In the genomic region with DNA sequence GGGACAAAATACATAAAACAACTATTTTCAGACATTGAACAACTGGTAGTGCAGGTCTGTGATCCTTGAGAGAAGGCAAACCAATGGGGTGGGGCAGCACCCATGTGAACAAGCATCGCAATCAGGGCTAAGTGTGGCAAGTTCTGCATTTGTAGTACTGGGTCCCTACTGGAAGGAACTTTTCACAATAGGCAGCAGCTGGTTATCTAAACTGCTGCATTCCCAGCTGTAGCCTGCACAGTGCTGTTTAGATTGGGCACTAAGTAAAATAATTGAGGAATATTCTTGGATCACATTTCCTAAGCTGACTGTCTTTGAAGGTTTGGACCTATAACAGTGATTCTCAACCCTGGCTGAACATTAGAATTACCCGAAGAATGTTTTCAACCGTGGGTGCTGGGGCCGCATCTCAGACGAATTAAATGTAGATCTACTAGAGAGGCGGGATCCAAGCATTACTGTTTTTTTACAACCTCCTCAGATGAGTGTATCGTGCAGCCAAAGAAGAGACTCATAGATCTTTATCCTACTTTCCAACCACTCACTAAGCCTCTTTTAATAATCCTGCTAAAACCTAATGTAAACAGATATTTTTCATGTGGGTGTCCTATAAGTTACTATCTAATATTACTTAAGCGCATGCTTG, we compare ENCODE assay signal across 16 cellular contexts. TPM values are rescaled to one million over a fixed set of nuclear protein-coding genes. Genes with fewer than 3 reads are reported as not detected.
DNase-seq lines count a peak whose midpoint lies in the region; ATAC-seq and TF ChIP-seq lines count a peak whose summit lies in the region.
"Had no signal": no experiment of that assay in that cellular context is flagged by ENCODE, and none has a peak within 500 bp of the region (broad histone marks: within the 10 kb centered on the region; RNA-seq: fewer than 3 reads in every experiment).

No MANE protein-coding gene starts in this region.

- peak overlapping the region; percentile 15 for H3K4me2 ChIP-seq in fibroblast of lung (ENCODE audit: extremely low read depth, insufficient read depth, low read length)
- H3K4me2 ChIP-seq in smooth muscle cell = peak overlapping the region; percentile 72

- no peaks in the 10 kb centered on the region for H3K36me3 ChIP-seq in fibroblast of lung (ENCODE audit: control insufficient read depth, insufficient read depth, low read length)
- no peaks in the 10 kb centered on the region for H3K36me3 ChIP-seq in smooth muscle cell (ENCODE audit: low read depth)
- H3K36me3 ChIP-seq in naive thymus-derived CD4-positive, alpha-beta T cell (ENCODE audit: control insufficient read depth in 2 of 3, insufficient read depth in 3 of 3, low read length in 3 of 3) = no peaks in the 10 kb centered on the region

- 22% methylated on average over 8 of the region's 8 CpGs for WGBS in smooth muscle cell (ENCODE audit: low lambda C conversion rate)

- H3K27me3 ChIP-seq in fibroblast of lung (ENCODE audit: control insufficient read depth, insufficient read depth, low read length) = no peaks in the 10 kb centered on the region
- H3K27me3 ChIP-seq in smooth muscle cell (ENCODE audit: low read depth) = no peaks in the 10 kb centered on the region
- no peaks in the 10 kb centered on the region for H3K27me3 ChIP-seq in naive thymus-derived CD4-positive, alpha-beta T cell (ENCODE audit: control insufficient read depth in 2 of 2, insufficient read depth in 2 of 2, low read length in 2 of 2)

- intact Hi-C loops in naive thymus-derived CD4-positive, alpha-beta T cell (cut with micrococcal nuclease) = no loop called here

- no peak overlapping the region for H3K27ac Mint-ChIP-seq in activated T-cell treated with anti-CD3 and anti-CD28 coated beads, Interleukin-2, amount 50 U/mL, for 24 hours
- no peak overlapping the region for H3K27ac Mint-ChIP-seq in naive thymus-derived CD4-positive, alpha-beta T cell
- H3K27ac Mint-ChIP-seq: activated B cell treated with CpG ODN at 0.5 μM for 24 hours; T-helper 1 cell treated with Interleukin-12 subunit alpha and Interleukin-12 subunit beta and Interleukin-4 antibody, amounts not matched to agents 30 μg/mL and 1 μg/mL, for 36 hours had no signal

- H3K4me1 Mint-ChIP-seq in activated T-cell treated with anti-CD3 and anti-CD28 coated beads, Interleukin-2, amount 50 U/mL, for 24 hours (ENCODE audit: low read depth) = no peaks in the 10 kb centered on the region
- H3K4me1 Mint-ChIP-seq in naive thymus-derived CD4-positive, alpha-beta T cell = no peaks in the 10 kb centered on the region
- H3K4me1 Mint-ChIP-seq: activated B cell treated with CpG ODN at 0.5 μM for 24 hours had no signal

- CTCF ChIA-PET in naive thymus-derived CD4-positive, alpha-beta T cell (lab: Charles Lee) = no interaction called here

- H3K27ac ChIP-seq in fibroblast of lung (ENCODE audit: insufficient read depth, low read length) (no peak overlapping the region), smooth muscle cell (ENCODE audit: low read depth) (peak overlapping the region; percentile 92)
- no peak overlapping the region for H3K27ac ChIP-seq in naive thymus-derived CD4-positive, alpha-beta T cell (ENCODE audit: low read depth, low read length)

- no peak overlapping the region for H3K4me3 Mint-ChIP-seq in activated T-cell treated with anti-CD3 and anti-CD28 coated beads, Interleukin-2, amount 50 U/mL, for 24 hours
- H3K4me3 Mint-ChIP-seq in naive thymus-derived CD4-positive, alpha-beta T cell = no peak overlapping the region
- H3K4me3 Mint-ChIP-seq: activated B cell treated with CpG ODN at 0.5 μM for 24 hours; T-helper 1 cell treated with Interleukin-12 subunit alpha and Interleukin-12 subunit beta and Interleukin-4 antibody, amounts not matched to agents 30 μg/mL and 1 μg/mL, for 36 hours had no signal

- peaks cover 10% of the 10 kb centered on the region for H3K27me3 Mint-ChIP-seq in activated T-cell treated with anti-CD3 and anti-CD28 coated beads, Interleukin-2, amount 50 U/mL, for 24 hours
- peaks cover 0 to 9% (median 5%) of the 10 kb centered on the region in 5 donors for H3K27me3 Mint-ChIP-seq in naive thymus-derived CD4-positive, alpha-beta T cell

- no peaks in the 10 kb centered on the region for H3K79me2 ChIP-seq in fibroblast of lung (ENCODE audit: control insufficient read depth, insufficient read depth, low read length)
- no peaks in the 10 kb centered on the region for H3K79me2 ChIP-seq in smooth muscle cell (ENCODE audit: low read depth)

- peak; percentile 48 for DNase-seq in D341Med (ENCODE audit: low spot score)
- DNase-seq in NCI-H82 treated with DMSO at 0.1 percent for 48 hours (lab: John Stamatoyannopoulos, UW; ENCODE audit: unreplicated experiment) = peak; percentile 68
- DNase-seq in fibroblast of lung (ENCODE audit: low read depth in 2 of 2) = peak; percentile 42 to 69
- DNase-seq in smooth muscle cell (lab: John Stamatoyannopoulos, UW; ENCODE audit: unreplicated experiment) = no peak
- no peak for DNase-seq in activated T-cell treated with anti-CD3 and anti-CD28 coated beads, Interleukin-2, amount 50 U/mL, for 24 hours
- no peak for DNase-seq in NCI-H146 (lab: John Stamatoyannopoulos, UW)
- no peak for DNase-seq in naive thymus-derived CD4-positive, alpha-beta T cell
- DNase-seq: activated B cell treated with CpG ODN at 0.5 μM for 24 hours; activated effector memory CD4-positive, alpha-beta T cell treated with Interleukin-2 at 50 U/mL for 16 hours; amniotic stem cell; DND-41; NCI-H1417 treated with DMSO at 0.1 percent for 48 hours; NK-92 treated with Interleukin-12 subunit alpha and Interleukin-12 subunit beta, amount 100 ng/mL, for 24 hours; stimulated activated CD4-positive, alpha-beta T cell treated with anti-CD3 and anti-CD28 coated beads, Interleukin-2, amount 100 ng/mL, for 24 hours; substantia nigra had no signal

- POLR2A ChIA-PET in naive thymus-derived CD4-positive, alpha-beta T cell (lab: Charles Lee) = no interaction called here

- peak; percentile 12 to 27 for TF ChIP-seq CTCF in fibroblast of lung (conservative IDR thresholded peaks at IDR 0.05 in 1 of 2, IDR thresholded peaks at IDR 0.05 in 1 of 2; ENCODE audit: low read depth in 1 of 2, low read length in 2 of 2)
- TF ChIP-seq CTCF in smooth muscle cell (IDR thresholded peaks at IDR 0.05; ENCODE audit: borderline replicate concordance, insufficient read depth, poor library complexity, severe bottlenecking) = peak; percentile 17

- no peaks in the 10 kb centered on the region for H3K36me3 Mint-ChIP-seq in activated T-cell treated with anti-CD3 and anti-CD28 coated beads, Interleukin-2, amount 50 U/mL, for 24 hours (ENCODE audit: low read depth)
- peaks cover 0 to 8% (median 4%) of the 10 kb centered on the region in 5 donors for H3K36me3 Mint-ChIP-seq in naive thymus-derived CD4-positive, alpha-beta T cell

- H4K20me1 ChIP-seq in fibroblast of lung (ENCODE audit: control insufficient read depth, extremely low read depth, insufficient read depth, low read length) (no peaks in the 10 kb centered on the region), smooth muscle cell (ENCODE audit: low read depth) (no peaks in the 10 kb centered on the region)

- ATAC-seq in naive thymus-derived CD4-positive, alpha-beta T cell = no peak

- H3K9me3 ChIP-seq in fibroblast of lung (ENCODE audit: control insufficient read depth, insufficient read depth, low read depth, low read length) = no peaks in the 10 kb centered on the region
- no peaks in the 10 kb centered on the region for H3K9me3 ChIP-seq in smooth muscle cell (replicated peaks; ENCODE audit: low read depth)
- peaks cover 0 to 12% (median 0%) of the 10 kb centered on the region in 3 experiments for H3K9me3 ChIP-seq in naive thymus-derived CD4-positive, alpha-beta T cell (ENCODE audit: control insufficient read depth in 2 of 3, low read length in 3 of 3)

- H3K4me3 ChIP-seq in fibroblast of lung (replicated peaks in 1 of 4; ENCODE audit: control extremely low read depth in 1 of 4, insufficient read depth in 1 of 4, low read depth in 3 of 4, low read length in 4 of 4) (no peak overlapping the region), smooth muscle cell (no peak overlapping the region)
- H3K4me3 ChIP-seq in naive thymus-derived CD4-positive, alpha-beta T cell (ENCODE audit: low read length) = no peak overlapping the region

- no peaks in the 10 kb centered on the region for H3K4me1 ChIP-seq in fibroblast of lung (ENCODE audit: control insufficient read depth, extremely low read depth, insufficient read depth, low read length)
- no peaks in the 10 kb centered on the region for H3K4me1 ChIP-seq in smooth muscle cell (ENCODE audit: low read depth)
- no peaks in the 10 kb centered on the region for H3K4me1 ChIP-seq in naive thymus-derived CD4-positive, alpha-beta T cell (ENCODE audit: control insufficient read depth in 2 of 2, insufficient read depth in 2 of 2, low read length in 2 of 2)

- peaks cover 11% of the 10 kb centered on the region for H3K9me3 Mint-ChIP-seq in activated T-cell treated with anti-CD3 and anti-CD28 coated beads, Interleukin-2, amount 50 U/mL, for 24 hours
- H3K9me3 Mint-ChIP-seq in naive thymus-derived CD4-positive, alpha-beta T cell = peaks cover 0 to 23% (median 11%) of the 10 kb centered on the region in 11 donors

- H3F3A ChIP-seq in smooth muscle cell (ENCODE audit: low read depth) = peaks cover 8% of the 10 kb centered on the region

- H3K9ac ChIP-seq in fibroblast of lung (ENCODE audit: insufficient read depth, low read length) = no peak overlapping the region
- H3K9ac ChIP-seq in smooth muscle cell (ENCODE audit: low read depth) = peak overlapping the region; percentile 73

- H2AFZ ChIP-seq in fibroblast of lung (ENCODE audit: low read length) (no peak overlapping the region), smooth muscle cell (ENCODE audit: low read depth) (no peak overlapping the region)

RNA-seq across cellular contexts. Expression of gene MAP3K4, which starts 12.4 kb away (rescaled TPM):
- total RNA-seq in fibroblast of lung = 35.2 and 44.4 TPM in 2 replicates
- 9.1 and 12.7 TPM in 2 replicates for polyA plus RNA-seq in fibroblast of lung
- polyA plus RNA-seq in fibroblast of lung (2012) = 8.4 and 10.7 TPM in 2 replicates
- 9.0 and 9.2 TPM in 2 replicates for polyA minus RNA-seq in fibroblast of lung (ENCODE audit: low replicate concordance)
- 26.8 and 29.5 TPM in 2 replicates for total RNA-seq in smooth muscle cell
- polyA plus RNA-seq in smooth muscle cell = 14.3 and 17.2 TPM in 2 replicates
- total RNA-seq in naive thymus-derived CD4-positive, alpha-beta T cell = 10 to 100 TPM; 52.1 to 81.2 (median 58.2) TPM
- polyA plus RNA-seq in naive thymus-derived CD4-positive, alpha-beta T cell = 10 to 100 TPM in 1 of 2 donors, 1 to 10 TPM in 1; 4.5 to 12.7 TPM

Comparison
In these comparisons a context has a peak if more than half of its experiments do, and no peak if none do; other contexts are left out.
1. DNase-seq: peak in D341Med (single experiment), NCI-H82 treated with DMSO at 0.1 percent for 48 hours (single experiment) and fibroblast of lung (2 of 2); none in smooth muscle cell (single experiment), activated T-cell treated with anti-CD3 and anti-CD28 coated beads, Interleukin-2, amount 50 U/mL, for 24 hours (single experiment), NCI-H146 (single experiment) and naive thymus-derived CD4-positive, alpha-beta T cell (0 of 9).